In genomic region chr17:44197980-44198720, GRCh38 we compare ENCODE assay signal across 8 cellular contexts. TPM values are rescaled to one million over a fixed set of nuclear protein-coding genes. Genes with fewer than 3 reads are reported as not detected.
A peak's percentile ranks its signal among the peaks of the same experiment; 100 is the strongest.
DNase-seq lines count a peak whose midpoint lies in the region; ATAC-seq, FAIRE-seq and TF ChIP-seq lines count a peak whose summit lies in the region.

No MANE protein-coding gene starts in this region.

- H3K79me2 ChIP-seq in endothelial cell of umbilical vein (ENCODE audit: control insufficient read depth, insufficient read depth, low read length), result peaks cover 23% of the 10 kb centered on the region

- no peak for ATAC-seq in GM21360 (IDR thresholded peaks at IDR 0.05; ENCODE audit: unreplicated experiment)

- H3K27me3 ChIP-seq in WERI-Rb-1 (ENCODE audit: insufficient read depth, low read depth, severe bottlenecking), result no peaks in the 10 kb centered on the region
- no peaks in the 10 kb centered on the region for H3K27me3 ChIP-seq in endothelial cell of umbilical vein (ENCODE audit: control insufficient read depth in 2 of 2, insufficient read depth in 2 of 2, low read length in 2 of 2)

- POLR2A ChIA-PET in endothelial cell of umbilical vein (lab: Charles Lee), result interaction anchor here (1.0 kb wide), 1 partner anchor 12 kb away, joined by 3 read pairs; the partner anchor contains the start of gene TMUB2
- POLR2A ChIA-PET in HEK293T (lab: Yijun Ruan, JAX), result interaction anchor here (4.0 to 6.1 kb wide), 2 partner anchors 12 to 21 kb away, joined by 27 to 31 read pairs; partner anchors contain the start of genes TMUB2 and UBTF

- H3K27ac ChIP-seq in WERI-Rb-1 (peak overlapping the region; percentile 93), endothelial cell of umbilical vein (ENCODE audit: insufficient read depth, low read depth, low read length) (peak overlapping the region; percentile 67)

- dilution Hi-C loops in endothelial cell of umbilical vein (cut with MboI; ENCODE audit: extremely low pct_ligation_motif_present, low sequenced_read_pairs), result no loop called here

- H3K4me3 Mint-ChIP-seq in IgD-negative memory B cell, result peak overlapping the region; percentile 84 to 96 (median 94)
- peak overlapping the region; percentile 82 for H3K4me3 Mint-ChIP-seq in nephron progenitor cell

- peak; percentile 62 for FAIRE-seq in endothelial cell of umbilical vein (lab: Jason Lieb, UNC)

- no peaks in the 10 kb centered on the region for H3K9me3 ChIP-seq in WERI-Rb-1 (ENCODE audit: severe bottlenecking)
- H3K9me3 ChIP-seq in endothelial cell of umbilical vein (replicated peaks; ENCODE audit: control insufficient read depth, insufficient read depth, low read length), result no peaks in the 10 kb centered on the region

- H2AFZ ChIP-seq in endothelial cell of umbilical vein (ENCODE audit: low read depth, low read length), result no peak overlapping the region

- H3K4me3 ChIP-seq in WERI-Rb-1 (ENCODE audit: low read depth, low read length) (peak overlapping the region; percentile 87), endothelial cell of umbilical vein (replicated peaks in 1 of 3; ENCODE audit: insufficient read depth in 1 of 3, low read depth in 1 of 3, low read length in 3 of 3) (peak overlapping the region; percentile 68 to 94 (median 88))

- TF ChIP-seq CTCF in WERI-Rb-1 (IDR thresholded peaks at IDR 0.05; ENCODE audit: low read depth, low read length), result 0 out of 2 replicates have a peak, but pooled peaks have one; percentile 14
- no peak for TF ChIP-seq CTCF in endothelial cell of umbilical vein (IDR thresholded peaks at IDR 0.05; ENCODE audit: extremely low read depth in 1 of 2, insufficient read depth in 1 of 2, low read depth in 1 of 2, low read length in 2 of 2)
- TF ChIP-seq CTCF in nephron progenitor cell (IDR thresholded peaks at IDR 0.05), result no peak

- H3K4me1 Mint-ChIP-seq in IgD-negative memory B cell (peaks cover 21 to 28% (median 24%) of the 10 kb centered on the region in 3 donors), nephron progenitor cell (peaks cover 37% of the 10 kb centered on the region)

- H3K36me3 Mint-ChIP-seq in IgD-negative memory B cell (peaks cover 6% of the 10 kb centered on the region), nephron progenitor cell (ENCODE audit: low read depth) (peaks cover 40% of the 10 kb centered on the region)

- CTCF ChIA-PET in endothelial cell of umbilical vein (lab: Charles Lee) (interaction anchor here (1.0 to 1.4 kb wide), 4 partner anchors 12 to 325 kb away, joined by 3 to 7 read pairs (median 3); partner anchors contain the start of gene TMUB2), HEK293T (lab: Yijun Ruan, JAX) (interaction anchor here (0.6 kb wide), 1 partner anchor 13 kb away, joined by 5 read pairs; no protein-coding TSS in a partner anchor)

- peak; percentile 35 for DNase-seq in Daoy (ENCODE audit: low read depth)
- DNase-seq in WERI-Rb-1, result no peak
- DNase-seq in endothelial cell of umbilical vein (ENCODE audit: low read depth, low spot score), result peak; percentile 30
- DNase-seq in nephron progenitor cell, result no peak
- no peak for DNase-seq in NCI-H2171 (lab: John Stamatoyannopoulos, UW)
- DNase-seq in HEK293T (ENCODE audit: extremely low spot score), result no peak

- peaks cover 47% of the 10 kb centered on the region for H3K36me3 ChIP-seq in WERI-Rb-1
- peaks cover 11 to 35% of the 10 kb centered on the region in 2 experiments for H3K36me3 ChIP-seq in endothelial cell of umbilical vein (ENCODE audit: control insufficient read depth in 2 of 2, extremely low read depth in 1 of 2, insufficient read depth in 2 of 2, low read length in 2 of 2)

- no peak for TF ChIP-seq POLR2A in endothelial cell of umbilical vein (IDR thresholded peaks at IDR 0.05; ENCODE audit: low read depth, low read length)

- H3K4me2 ChIP-seq in endothelial cell of umbilical vein (ENCODE audit: insufficient read depth, low read length), result peak overlapping the region; percentile 71

- H3K9me3 Mint-ChIP-seq in IgD-negative memory B cell (no peaks in the 10 kb centered on the region), nephron progenitor cell (no peaks in the 10 kb centered on the region)

- H4K20me1 ChIP-seq in endothelial cell of umbilical vein (replicated peaks; ENCODE audit: control insufficient read depth, extremely low read depth, insufficient read depth, low read length), result no peaks in the 10 kb centered on the region

- H3K27ac Mint-ChIP-seq in IgD-negative memory B cell, result peak overlapping the region; percentile 78 to 89 (median 88)
- peak overlapping the region; percentile 91 for H3K27ac Mint-ChIP-seq in nephron progenitor cell

- BruUV-seq in endothelial cell of umbilical vein (replicated peaks; lab: Mats Ljungman, UMichigan), result TSS peak; percentile 39

- H3K9ac ChIP-seq in endothelial cell of umbilical vein (replicated peaks; ENCODE audit: extremely low read depth, insufficient read depth, low read length), result peak overlapping the region; percentile 83

- peaks cover 18% of the 10 kb centered on the region for H3K4me1 ChIP-seq in endothelial cell of umbilical vein (ENCODE audit: control insufficient read depth, extremely low read depth, insufficient read depth, low read length)

- H3K27me3 Mint-ChIP-seq in IgD-negative memory B cell (no peaks in the 10 kb centered on the region), nephron progenitor cell (ENCODE audit: low read depth, poor library complexity) (peaks cover 4% of the 10 kb centered on the region)

- H3K9me1 ChIP-seq in endothelial cell of umbilical vein (replicated peaks; ENCODE audit: control insufficient read depth, extremely low read depth, insufficient read depth, low read length), result no peaks in the 10 kb centered on the region

- intact Hi-C loops in endothelial cell of umbilical vein (cut with micrococcal nuclease), result loop anchor here (1.0 kb wide), 1 partner anchor 11 kb away; no protein-coding TSS in a partner anchor

TF ChIP-seq in HEK293T, 16 proteins besides CTCF, POLR2A, EP300 and RAD21 (continues in another document):
- TF ChIP-seq ELF4 (IDR thresholded peaks at IDR 0.05) (no peak), NFRKB (IDR thresholded peaks at IDR 0.05) (no peak), L3MBTL2 (conservative IDR thresholded peaks at IDR 0.05) (no peak)

RNA-seq across cellular contexts. Expression of gene ATXN7L3, which starts 1.5 kb away (rescaled TPM):
- 23.6 and 41.2 TPM in 2 replicates for total RNA-seq in Daoy (2014; rRNA removed; shearing (Covaris generic))
- polyA plus RNA-seq in IgD-negative memory B cell, result 15.4 TPM
- 82.5 and 102 TPM in 2 replicates for total RNA-seq in endothelial cell of umbilical vein
- polyA plus RNA-seq in endothelial cell of umbilical vein, result 50.7 and 61.3 TPM in 2 replicates
- 54.4 and 57.8 TPM in 2 replicates for polyA plus RNA-seq in endothelial cell of umbilical vein (2011; cell fraction: cytosol; rRNA removed)
- 139 and 153 TPM in 2 replicates for polyA plus RNA-seq in endothelial cell of umbilical vein (2011; cell fraction: nucleus; rRNA removed)
- 47.6 and 49.1 TPM in 2 replicates for polyA plus RNA-seq in endothelial cell of umbilical vein (2012)
- 74.9 and 97.1 TPM in 2 replicates for polyA minus RNA-seq in endothelial cell of umbilical vein
- 18.7 TPM for polyA minus RNA-seq in endothelial cell of umbilical vein (2011; cell fraction: cytosol; rRNA and poly(A)+ RNA removed)
- 36.1 and 38.2 TPM in 2 replicates for polyA minus RNA-seq in endothelial cell of umbilical vein (2011; cell fraction: nucleus; rRNA and poly(A)+ RNA removed)

RNA-seq across cellular contexts. Expression of gene TMUB2, which starts 11.4 kb away (rescaled TPM):
- total RNA-seq in Daoy (2014; rRNA removed; shearing (Covaris generic)), result 7.0 and 9.2 TPM in 2 replicates
- polyA plus RNA-seq in IgD-negative memory B cell (43.0 TPM), endothelial cell of umbilical vein (72.5 and 80.0 TPM in 2 replicates)
- 39.5 and 43.6 TPM in 2 replicates for total RNA-seq in endothelial cell of umbilical vein
- polyA plus RNA-seq in endothelial cell of umbilical vein (2011; cell fraction: cytosol; rRNA removed), result 50.3 and 55.3 TPM in 2 replicates
- 150 and 171 TPM in 2 replicates for polyA plus RNA-seq in endothelial cell of umbilical vein (2011; cell fraction: nucleus; rRNA removed)
- 32.2 and 40.6 TPM in 2 replicates for polyA plus RNA-seq in endothelial cell of umbilical vein (2012)
- polyA minus RNA-seq in endothelial cell of umbilical vein, result 48.4 and 54.9 TPM in 2 replicates
- polyA minus RNA-seq in endothelial cell of umbilical vein (2011; cell fraction: cytosol; rRNA and poly(A)+ RNA removed), result 11.1 TPM
- 18.8 and 24.1 TPM in 2 replicates for polyA minus RNA-seq in endothelial cell of umbilical vein (2011; cell fraction: nucleus; rRNA and poly(A)+ RNA removed)

RNA-seq across cellular contexts. Expression of gene UBTF, which starts 21.3 kb away (rescaled TPM):
- 57.9 and 74.4 TPM in 2 replicates for total RNA-seq in Daoy (2014; rRNA removed; shearing (Covaris generic))
- polyA plus RNA-seq in IgD-negative memory B cell (74.3 TPM), endothelial cell of umbilical vein (10.8 and 14.7 TPM in 2 replicates)
- 74.3 and 84.7 TPM in 2 replicates for total RNA-seq in endothelial cell of umbilical vein
- 28.1 and 28.3 TPM in 2 replicates for polyA plus RNA-seq in endothelial cell of umbilical vein (2011; cell fraction: cytosol; rRNA removed)
- 48.7 and 49.3 TPM in 2 replicates for polyA plus RNA-seq in endothelial cell of umbilical vein (2011; cell fraction: nucleus; rRNA removed)
- 47.1 and 56.1 TPM in 2 replicates for polyA plus RNA-seq in endothelial cell of umbilical vein (2012)
- polyA minus RNA-seq in endothelial cell of umbilical vein, result 23.8 and 24.3 TPM in 2 replicates
- polyA minus RNA-seq in endothelial cell of umbilical vein (2011; cell fraction: cytosol; rRNA and poly(A)+ RNA removed), result 28.3 TPM
- 17.2 and 26.2 TPM in 2 replicates for polyA minus RNA-seq in endothelial cell of umbilical vein (2011; cell fraction: nucleus; rRNA and poly(A)+ RNA removed)

RNA-seq across cellular contexts. Expression of gene ASB16, which starts 27.6 kb away (rescaled TPM):
- not detected in 2 replicates for total RNA-seq in Daoy (2014; rRNA removed; shearing (Covaris generic))
- not detected for polyA plus RNA-seq in IgD-negative memory B cell
- not detected in 2 replicates for total RNA-seq in endothelial cell of umbilical vein
- polyA plus RNA-seq in endothelial cell of umbilical vein, result not detected in 2 replicates
- polyA plus RNA-seq in endothelial cell of umbilical vein (2011; cell fraction: cytosol; rRNA removed), result not detected in 2 replicates
- polyA plus RNA-seq in endothelial cell of umbilical vein (2011; cell fraction: nucleus; rRNA removed), result 0.17 and 0.20 TPM in 2 replicates
- polyA plus RNA-seq in endothelial cell of umbilical vein (2012), result 0.65 and 0.96 TPM in 2 replicates
- polyA minus RNA-seq in endothelial cell of umbilical vein, result not detected in 2 replicates
- polyA minus RNA-seq in endothelial cell of umbilical vein (2011; cell fraction: cytosol; rRNA and poly(A)+ RNA removed), result not detected
- polyA minus RNA-seq in endothelial cell of umbilical vein (2011; cell fraction: nucleus; rRNA and poly(A)+ RNA removed), result 0.24 TPM in 1 of 2 replicates, not detected in the other

RNA-seq across cellular contexts. Expression of gene HROB, which starts 56.4 kb away (rescaled TPM):
- 4.3 and 7.9 TPM in 2 replicates for total RNA-seq in Daoy (2014; rRNA removed; shearing (Covaris generic))
- polyA plus RNA-seq in IgD-negative memory B cell, result 0.24 TPM
- total RNA-seq in endothelial cell of umbilical vein, result 9.0 and 10.1 TPM in 2 replicates
- polyA plus RNA-seq in endothelial cell of umbilical vein, result 6.9 and 7.0 TPM in 2 replicates
- polyA plus RNA-seq in endothelial cell of umbilical vein (2011; cell fraction: cytosol; rRNA removed), result 5.0 and 5.5 TPM in 2 replicates
- polyA plus RNA-seq in endothelial cell of umbilical vein (2011; cell fraction: nucleus; rRNA removed), result 9.7 and 14.6 TPM in 2 replicates
- 2.6 and 5.1 TPM in 2 replicates for polyA plus RNA-seq in endothelial cell of umbilical vein (2012)
- 6.5 and 12.4 TPM in 2 replicates for polyA minus RNA-seq in endothelial cell of umbilical vein
- polyA minus RNA-seq in endothelial cell of umbilical vein (2011; cell fraction: cytosol; rRNA and poly(A)+ RNA removed), result 12.6 TPM
- polyA minus RNA-seq in endothelial cell of umbilical vein (2011; cell fraction: nucleus; rRNA and poly(A)+ RNA removed), result 4.3 and 5.4 TPM in 2 replicates

Comparison
In these comparisons a context has a peak if more than half of its experiments do, and no peak if none do; other contexts are left out.
1. DNase-seq: peak in Daoy (single experiment) and endothelial cell of umbilical vein (single experiment); none in WERI-Rb-1 (single experiment), nephron progenitor cell (single experiment), NCI-H2171 (single experiment) and HEK293T (single experiment).